2 cellular contexts compared by ENCODE assay signal in the genomic region with DNA sequence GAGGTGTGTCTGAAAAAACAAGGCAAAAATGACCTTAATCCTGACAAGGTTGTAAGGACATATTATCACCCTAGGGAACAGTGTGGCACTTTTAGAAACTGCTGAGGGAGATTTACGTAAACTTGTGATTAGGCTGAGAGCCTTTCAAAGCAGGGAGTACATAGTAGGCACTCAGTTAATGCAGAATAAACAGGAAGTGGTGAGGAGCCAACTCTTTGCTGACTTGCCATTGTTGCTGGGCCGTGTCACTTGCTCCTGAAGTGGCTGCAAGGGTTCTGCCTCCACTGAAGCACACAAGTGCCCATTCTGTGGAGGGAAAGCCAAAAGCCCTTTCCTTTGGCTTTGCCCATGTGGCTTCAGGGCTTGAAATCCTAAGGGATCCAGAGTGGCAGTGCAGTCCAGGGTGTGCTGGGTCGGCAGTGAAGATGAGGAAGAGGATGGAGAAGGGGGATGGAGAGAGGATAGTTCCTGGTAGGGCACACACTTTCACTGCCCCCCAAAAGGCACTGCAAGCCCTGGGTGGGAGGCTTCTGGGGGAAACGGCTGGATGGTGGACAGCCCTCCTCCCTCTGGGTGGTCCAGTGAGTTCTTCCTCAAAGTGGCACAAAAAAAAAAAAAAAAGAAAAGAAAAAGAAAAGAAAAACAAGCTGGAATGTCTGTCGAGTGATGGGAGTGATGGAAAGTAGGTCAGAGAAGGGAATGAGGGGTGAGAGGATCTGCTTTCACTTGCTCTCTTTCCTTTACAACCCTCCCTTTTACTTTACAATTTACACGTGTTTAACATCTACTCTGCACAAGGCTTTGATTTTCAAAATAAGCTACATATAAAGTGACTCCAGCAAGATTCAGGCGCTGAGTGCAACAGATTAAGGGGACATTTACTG.
TF ChIP-seq lines count a peak whose summit lies in the region.

No MANE protein-coding gene starts in this region.

TF ChIP-seq in endothelial cell of umbilical vein, 7 proteins besides CTCF, POLR2A, EP300 and RAD21:
- no peak for TF ChIP-seq GATA2 (IDR thresholded peaks at IDR 0.05; ENCODE audit: insufficient read depth, insufficient read length, low read depth, low read length)
- TF ChIP-seq EZH2 (IDR thresholded peaks at IDR 0.05; ENCODE audit: borderline replicate concordance, low read depth, low read length, severe bottlenecking) = no peak
- TF ChIP-seq JUN (IDR thresholded peaks at IDR 0.05; ENCODE audit: borderline replicate concordance, insufficient read depth, insufficient read length, low read depth) = no peak
- TF ChIP-seq POLR2AphosphoS5 (IDR thresholded peaks at IDR 0.05; ENCODE audit: insufficient read depth, low read depth, low read length) = no peak
- TF ChIP-seq MYC (IDR thresholded peaks at IDR 0.05; ENCODE audit: low read depth, low read length) = no peak
- TF ChIP-seq MAX (IDR thresholded peaks at IDR 0.05; ENCODE audit: insufficient read depth, insufficient read length) = no peak
- no peak for TF ChIP-seq FOS (IDR thresholded peaks at IDR 0.05; ENCODE audit: borderline replicate concordance, insufficient read depth, low read length)

TF ChIP-seq in SK-N-SH treated with all-trans-retinoic acid at 6 μM for 48 hours, 23 proteins besides CTCF, POLR2A, EP300 and RAD21:
- TF ChIP-seq ZNF565 (CRISPR knock-in tag; conservative IDR thresholded peaks at IDR 0.05; ENCODE audit: low read depth) = no peak
- no peak for TF ChIP-seq ARNTL (CRISPR knock-in tag; IDR thresholded peaks at IDR 0.05; ENCODE audit: borderline replicate concordance, low read depth)
- no peak for TF ChIP-seq ZFP30 (CRISPR knock-in tag; IDR thresholded peaks at IDR 0.05)
- no peak for TF ChIP-seq ZFP3 (CRISPR knock-in tag; IDR thresholded peaks at IDR 0.05)
- TF ChIP-seq CSDC2 (CRISPR knock-in tag; IDR thresholded peaks at IDR 0.05) = no peak
- TF ChIP-seq ZNF70 (CRISPR knock-in tag; IDR thresholded peaks at IDR 0.05) = no peak
- TF ChIP-seq, protein P1, sequence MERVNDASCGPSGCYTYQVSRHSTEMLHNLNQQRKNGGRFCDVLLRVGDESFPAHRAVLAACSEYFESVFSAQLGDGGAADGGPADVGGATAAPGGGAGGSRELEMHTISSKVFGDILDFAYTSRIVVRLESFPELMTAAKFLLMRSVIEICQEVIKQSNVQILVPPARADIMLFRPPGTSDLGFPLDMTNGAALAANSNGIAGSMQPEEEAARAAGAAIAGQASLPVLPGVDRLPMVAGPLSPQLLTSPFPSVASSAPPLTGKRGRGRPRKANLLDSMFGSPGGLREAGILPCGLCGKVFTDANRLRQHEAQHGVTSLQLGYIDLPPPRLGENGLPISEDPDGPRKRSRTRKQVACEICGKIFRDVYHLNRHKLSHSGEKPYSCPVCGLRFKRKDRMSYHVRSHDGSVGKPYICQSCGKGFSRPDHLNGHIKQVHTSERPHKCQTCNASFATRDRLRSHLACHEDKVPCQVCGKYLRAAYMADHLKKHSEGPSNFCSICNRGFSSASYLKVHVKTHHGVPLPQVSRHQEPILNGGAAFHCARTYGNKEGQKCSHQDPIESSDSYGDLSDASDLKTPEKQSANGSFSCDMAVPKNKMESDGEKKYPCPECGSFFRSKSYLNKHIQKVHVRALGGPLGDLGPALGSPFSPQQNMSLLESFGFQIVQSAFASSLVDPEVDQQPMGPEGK (CRISPR knock-in tag; IDR thresholded peaks at IDR 0.05; ENCODE audit: borderline replicate concordance) = no peak
- TF ChIP-seq, protein P2, sequence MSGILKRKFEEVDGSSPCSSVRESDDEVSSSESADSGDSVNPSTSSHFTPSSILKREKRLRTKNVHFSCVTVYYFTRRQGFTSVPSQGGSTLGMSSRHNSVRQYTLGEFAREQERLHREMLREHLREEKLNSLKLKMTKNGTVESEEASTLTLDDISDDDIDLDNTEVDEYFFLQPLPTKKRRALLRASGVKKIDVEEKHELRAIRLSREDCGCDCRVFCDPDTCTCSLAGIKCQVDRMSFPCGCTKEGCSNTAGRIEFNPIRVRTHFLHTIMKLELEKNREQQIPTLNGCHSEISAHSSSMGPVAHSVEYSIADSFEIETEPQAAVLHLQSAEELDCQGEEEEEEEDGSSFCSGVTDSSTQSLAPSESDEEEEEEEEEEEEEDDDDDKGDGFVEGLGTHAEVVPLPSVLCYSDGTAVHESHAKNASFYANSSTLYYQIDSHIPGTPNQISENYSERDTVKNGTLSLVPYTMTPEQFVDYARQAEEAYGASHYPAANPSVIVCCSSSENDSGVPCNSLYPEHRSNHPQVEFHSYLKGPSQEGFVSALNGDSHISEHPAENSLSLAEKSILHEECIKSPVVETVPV (CRISPR knock-in tag; IDR thresholded peaks at IDR 0.05) = no peak
- no peak for TF ChIP-seq CREB5 (CRISPR knock-in tag; IDR thresholded peaks at IDR 0.05; ENCODE audit: low read depth)
- TF ChIP-seq ZC3H10 (CRISPR knock-in tag; IDR thresholded peaks at IDR 0.05) = no peak
- TF ChIP-seq BACH2 (CRISPR knock-in tag; IDR thresholded peaks at IDR 0.05; ENCODE audit: borderline replicate concordance) = no peak
